ENCODE assay signal across 15 cellular contexts in genomic region chr7:18444856-18445255, GRCh38. TPM values are rescaled to one million over a fixed set of nuclear protein-coding genes. Genes with fewer than 3 reads are reported as not detected.
A peak's percentile ranks its signal among the peaks of the same experiment; 100 is the strongest.
DNase-seq lines count a peak whose midpoint lies in the region; ATAC-seq and FAIRE-seq lines count a peak whose summit lies in the region.
"Had no signal": no experiment of that assay in that cellular context is flagged by ENCODE, and none has a peak within 500 bp of the region (broad histone marks: within the 10 kb centered on the region; RNA-seq: fewer than 3 reads in every experiment).

No MANE protein-coding gene starts in this region.

- H3K9me3 ChIP-seq in SJCRH30 (replicated peaks), result no peaks in the 10 kb centered on the region
- H3K9me3 ChIP-seq: BLaER1, Caco-2 had no signal

- ATAC-seq in HG03354 (IDR thresholded peaks at IDR 0.05; ENCODE audit: poor library complexity, severe bottlenecking, unreplicated experiment) (no peak), GM21390 (IDR thresholded peaks at IDR 0.05; ENCODE audit: unreplicated experiment) (no peak)
- ATAC-seq: CD8-positive, alpha-beta T cell; HCT116 had no signal

- peak overlapping the region; percentile 65; the same call in 1 of the 2 replicates for H3K27ac ChIP-seq in SJCRH30
- H3K27ac ChIP-seq: BLaER1, C4-2B had no signal

- H3K4me3 ChIP-seq in H7 (ENCODE audit: insufficient read depth, low read depth, low read length) (no peak overlapping the region), SJCRH30 (no peak overlapping the region)
- H3K4me3 ChIP-seq: BLaER1 had no signal

- peaks cover 21% of the 10 kb centered on the region for H3K4me1 ChIP-seq in SJCRH30
- H3K4me1 ChIP-seq: Caco-2 had no signal

- FAIRE-seq in GM19239 (lab: Jason Lieb, UNC), result peak; percentile 35
- FAIRE-seq: A204.1 had no signal

- DNase-seq in GM19239 (ENCODE audit: insufficient read length, low spot score) (no peak), H7 (peak; percentile 5), SJCRH30 (no peak)
- no peak for DNase-seq in activated CD8-positive, alpha-beta memory T cell treated with anti-CD3 and anti-CD28 coated beads, Interleukin-2, amount 50 U/mL, for 4 hours
- DNase-seq: Caco-2; CD4-positive, CD25-positive, alpha-beta regulatory T cell; CD8-positive, alpha-beta T cell; DMS153; DND-41 had no signal

- H3K36me3 ChIP-seq in H7 (replicated peaks; ENCODE audit: control insufficient read depth, insufficient read depth, low read length) (no peaks in the 10 kb centered on the region), SJCRH30 (no peaks in the 10 kb centered on the region)
- H3K36me3 ChIP-seq: BLaER1 had no signal

- no peaks in the 10 kb centered on the region for H3K27me3 ChIP-seq in H7 (ENCODE audit: control insufficient read depth, insufficient read depth, low read length)
- H3K27me3 ChIP-seq in SJCRH30, result no peaks in the 10 kb centered on the region
- H3K27me3 ChIP-seq: BLaER1 had no signal

RNA-seq across cellular contexts. Expression of gene HDAC9, which starts 50.7 kb away (rescaled TPM):
- total RNA-seq in H7 (2014; rRNA removed; shearing (Covaris generic)), result 2.1 and 5.4 TPM in 2 replicates
- total RNA-seq in SJCRH30 (2014; rRNA removed; shearing (Covaris generic)), result 1.4 and 2.5 TPM in 2 replicates
